In genomic region chr16:1290860-1291575, GRCh38 we compare ENCODE assay signal across 1 cellular context.
TF ChIP-seq lines count a peak whose summit lies in the region.

No MANE protein-coding gene starts in this region.

TF ChIP-seq in HepG2, 621 proteins besides CTCF, POLR2A, EP300 and RAD21 (continued from another document and continues in another):
- TF ChIP-seq ZNF280B (CRISPR knock-in tag; IDR thresholded peaks at IDR 0.05; ENCODE audit: borderline replicate concordance) (peak; percentile 19; the same call in 1 of the 2 replicates), SNAPC4 (CRISPR knock-in tag; IDR thresholded peaks at IDR 0.05) (no peak), SUZ12 (IDR thresholded peaks at IDR 0.05; ENCODE audit: low read depth, low read length) (no peak), ZNF317 (CRISPR knock-in tag; IDR thresholded peaks at IDR 0.05) (0 out of 2 replicates have a peak, but pooled peaks have one; percentile 7), MLLT10 (CRISPR knock-in tag; IDR thresholded peaks at IDR 0.05) (no peak), SMAD3 (CRISPR knock-in tag; IDR thresholded peaks at IDR 0.05) (no peak), ZNF121 (CRISPR knock-in tag; IDR thresholded peaks at IDR 0.05) (no peak), SALL1 (CRISPR knock-in tag; IDR thresholded peaks at IDR 0.05) (peak; percentile 16; the same call in 1 of the 2 replicates), ZNF780A (CRISPR knock-in tag; IDR thresholded peaks at IDR 0.05) (no peak), ARNT2 (CRISPR knock-in tag; IDR thresholded peaks at IDR 0.05; ENCODE audit: low read depth) (no peak), ATF1 (CRISPR knock-in tag; IDR thresholded peaks at IDR 0.05) (no peak), SIN3A (IDR thresholded peaks at IDR 0.05; ENCODE audit: borderline replicate concordance, low read depth, low read length) (no peak), ZBTB4 (CRISPR knock-in tag; IDR thresholded peaks at IDR 0.05; ENCODE audit: borderline replicate concordance) (no peak), MIER3 (CRISPR knock-in tag; IDR thresholded peaks at IDR 0.05; ENCODE audit: borderline replicate concordance) (no peak), SYNCRIP (IDR thresholded peaks at IDR 0.05; ENCODE audit: insufficient read depth, low read depth, low read length) (no peak), FOSL1 (CRISPR knock-in tag; IDR thresholded peaks at IDR 0.05; ENCODE audit: borderline replicate concordance) (no peak), ERF (CRISPR knock-in tag; IDR thresholded peaks at IDR 0.05) (no peak), PATZ1 (CRISPR knock-in tag; IDR thresholded peaks at IDR 0.05) (peak; percentile 37; the same call in 1 of the 2 replicates), ZNF879 (CRISPR knock-in tag; IDR thresholded peaks at IDR 0.05) (no peak), ZNF839 (CRISPR knock-in tag; IDR thresholded peaks at IDR 0.05; ENCODE audit: borderline replicate concordance) (no peak), AKNA (CRISPR knock-in tag; IDR thresholded peaks at IDR 0.05; ENCODE audit: borderline replicate concordance) (no peak), ZC3H13 (CRISPR knock-in tag; IDR thresholded peaks at IDR 0.05) (no peak), NR2F1 (CRISPR knock-in tag; IDR thresholded peaks at IDR 0.05) (peak; percentile 55 to 70; a peak in 3 of 4 replicates)
- TF ChIP-seq, protein P1, sequence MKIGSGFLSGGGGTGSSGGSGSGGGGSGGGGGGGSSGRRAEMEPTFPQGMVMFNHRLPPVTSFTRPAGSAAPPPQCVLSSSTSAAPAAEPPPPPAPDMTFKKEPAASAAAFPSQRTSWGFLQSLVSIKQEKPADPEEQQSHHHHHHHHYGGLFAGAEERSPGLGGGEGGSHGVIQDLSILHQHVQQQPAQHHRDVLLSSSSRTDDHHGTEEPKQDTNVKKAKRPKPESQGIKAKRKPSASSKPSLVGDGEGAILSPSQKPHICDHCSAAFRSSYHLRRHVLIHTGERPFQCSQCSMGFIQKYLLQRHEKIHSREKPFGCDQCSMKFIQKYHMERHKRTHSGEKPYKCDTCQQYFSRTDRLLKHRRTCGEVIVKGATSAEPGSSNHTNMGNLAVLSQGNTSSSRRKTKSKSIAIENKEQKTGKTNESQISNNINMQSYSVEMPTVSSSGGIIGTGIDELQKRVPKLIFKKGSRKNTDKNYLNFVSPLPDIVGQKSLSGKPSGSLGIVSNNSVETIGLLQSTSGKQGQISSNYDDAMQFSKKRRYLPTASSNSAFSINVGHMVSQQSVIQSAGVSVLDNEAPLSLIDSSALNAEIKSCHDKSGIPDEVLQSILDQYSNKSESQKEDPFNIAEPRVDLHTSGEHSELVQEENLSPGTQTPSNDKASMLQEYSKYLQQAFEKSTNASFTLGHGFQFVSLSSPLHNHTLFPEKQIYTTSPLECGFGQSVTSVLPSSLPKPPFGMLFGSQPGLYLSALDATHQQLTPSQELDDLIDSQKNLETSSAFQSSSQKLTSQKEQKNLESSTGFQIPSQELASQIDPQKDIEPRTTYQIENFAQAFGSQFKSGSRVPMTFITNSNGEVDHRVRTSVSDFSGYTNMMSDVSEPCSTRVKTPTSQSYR (CRISPR knock-in tag; IDR thresholded peaks at IDR 0.05; ENCODE audit: borderline replicate concordance): no peak
- TF ChIP-seq, protein P2, sequence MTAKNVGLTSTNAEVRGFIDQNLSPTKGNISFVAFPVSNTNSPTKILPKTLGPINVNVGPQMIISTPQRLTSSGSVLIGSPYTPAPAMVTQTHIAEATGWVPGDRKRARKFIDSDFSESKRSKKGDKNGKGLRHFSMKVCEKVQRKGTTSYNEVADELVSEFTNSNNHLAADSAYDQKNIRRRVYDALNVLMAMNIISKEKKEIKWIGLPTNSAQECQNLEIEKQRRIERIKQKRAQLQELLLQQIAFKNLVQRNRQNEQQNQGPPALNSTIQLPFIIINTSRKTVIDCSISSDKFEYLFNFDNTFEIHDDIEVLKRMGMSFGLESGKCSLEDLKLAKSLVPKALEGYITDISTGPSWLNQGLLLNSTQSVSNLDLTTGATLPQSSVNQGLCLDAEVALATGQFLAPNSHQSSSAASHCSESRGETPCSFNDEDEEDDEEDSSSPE (CRISPR knock-in tag; IDR thresholded peaks at IDR 0.05): peak; percentile 24; the same call in 1 of the 2 replicates
